In genomic region chr13:50798923-50799322, GRCh38 we compare ENCODE assay signal across 16 cellular contexts. TPM values are rescaled to one million over a fixed set of nuclear protein-coding genes. Genes with fewer than 3 reads are reported as not detected.
A peak's percentile ranks its signal among the peaks of the same experiment; 100 is the strongest.
DNase-seq lines count a peak whose midpoint lies in the region; ATAC-seq, FAIRE-seq and TF ChIP-seq lines count a peak whose summit lies in the region.
"Had no signal": no experiment of that assay in that cellular context is flagged by ENCODE, and none has a peak within 500 bp of the region (broad histone marks: within the 10 kb centered on the region; RNA-seq: fewer than 3 reads in every experiment).

No MANE protein-coding gene starts in this region.

- H4K20me1 ChIP-seq in SK-N-SH (ENCODE audit: insufficient read depth), result no peaks in the 10 kb centered on the region

- DNase-seq in AG08395 (ENCODE audit: low spot score) (peak; percentile 48), H54 (ENCODE audit: insufficient read length, low spot score) (peak; percentile 6), SK-N-SH (no peak), foreskin fibroblast (peak; percentile 36 to 75), CD1c-positive myeloid dendritic cell (ENCODE audit: extremely low spot score) (no peak)
- DNase-seq: DMS 273 treated with DMSO at 0.1 percent for 48 hours, erythroblast, hypothalamus, NCI-H1417 had no signal

- POLR2A ChIA-PET in SK-N-SH (lab: Yijun Ruan, JAX), result no interaction called here

- no peaks in the 10 kb centered on the region for H3F3A ChIP-seq in SK-N-SH (replicated peaks; ENCODE audit: insufficient read depth)

- TF ChIP-seq CTCF in SK-N-SH (IDR thresholded peaks at IDR 0.05), result no peak
- TF ChIP-seq CTCF in foreskin fibroblast (IDR thresholded peaks at IDR 0.05; ENCODE audit: low read depth, low read length), result no peak

- no peaks in the 10 kb centered on the region for H3K79me2 ChIP-seq in SK-N-SH (ENCODE audit: insufficient read depth)

- no peaks in the 10 kb centered on the region for H3K9me2 ChIP-seq in SK-N-SH

- no peak overlapping the region for H3K9ac ChIP-seq in SK-N-SH

- no peak for ATAC-seq in HG03442 (IDR thresholded peaks at IDR 0.05; ENCODE audit: unreplicated experiment)
- no peak for ATAC-seq in GM21619 (IDR thresholded peaks at IDR 0.05; ENCODE audit: unreplicated experiment)
- ATAC-seq in GM19395 (IDR thresholded peaks at IDR 0.05; ENCODE audit: unreplicated experiment), result no peak
- ATAC-seq: activated CD4-positive, CD25-positive, alpha-beta regulatory T cell treated with anti-CD3 and anti-CD28 coated beads, Interleukin-2, amount 50 U/mL, for 24 hours; activated naive CD4-positive, alpha-beta T cell treated with anti-CD3 and anti-CD28 coated beads, Interleukin-2, amount 50 U/mL, for 72 hours had no signal

- H3K9me3 ChIP-seq in SK-N-SH, result no peaks in the 10 kb centered on the region
- H3K9me3 ChIP-seq: neutrophil had no signal

- no peaks in the 10 kb centered on the region for H3K27me3 ChIP-seq in SK-N-SH (ENCODE audit: insufficient read depth)
- H3K27me3 ChIP-seq: neutrophil had no signal

- H3K27ac ChIP-seq in SK-N-SH (ENCODE audit: low read depth in 2 of 2, low read length in 1 of 2), result no peak overlapping the region
- H3K27ac ChIP-seq: neutrophil, skin epidermis had no signal

- H3K4me3 ChIP-seq in SK-N-SH (ENCODE audit: low read depth in 2 of 2, low read length in 1 of 2), result no peak overlapping the region
- H3K4me3 ChIP-seq in foreskin fibroblast (ENCODE audit: low read depth in 1 of 2, low read length in 2 of 2), result no peak overlapping the region
- H3K4me3 ChIP-seq: skin epidermis had no signal

- CTCF ChIA-PET in SK-N-SH (lab: Yijun Ruan, JAX), result interaction anchor here (1.1 to 2.5 kb wide), 3 partner anchors 113 to 715 kb away, joined by 3 to 14 read pairs (median 6); no protein-coding TSS in a partner anchor

- no peak for TF ChIP-seq POLR2A in H54 (IDR thresholded peaks at IDR 0.05; ENCODE audit: low read depth, low read length)

- WGBS in SK-N-SH (ENCODE audit: low lambda C conversion rate), result 83% methylated on average over 2 of the region's 2 CpGs

- no peak for FAIRE-seq in H54 (lab: Jason Lieb, UNC)

- TF ChIP-seq RAD21 in SK-N-SH (IDR thresholded peaks at IDR 0.05; ENCODE audit: low read length), result no peak

- no peak overlapping the region for H3K4me2 ChIP-seq in SK-N-SH

- peaks cover 0 to 7% of the 10 kb centered on the region in 2 experiments; a peak in 2 of 4 replicates for H3K4me1 ChIP-seq in SK-N-SH (ENCODE audit: control insufficient read depth in 1 of 2, insufficient read depth in 2 of 2, low read depth in 1 of 2, low read length in 1 of 2)

- TF ChIP-seq EP300 in SK-N-SH (IDR thresholded peaks at IDR 0.05; ENCODE audit: borderline replicate concordance in 1 of 2, low read depth in 1 of 2, low read length in 1 of 2), result no peak

- no peak overlapping the region for H2AFZ ChIP-seq in SK-N-SH (ENCODE audit: low read depth)

- H3K36me3 ChIP-seq in SK-N-SH (replicated peaks in 1 of 2; ENCODE audit: control insufficient read depth in 1 of 2, insufficient read depth in 2 of 2, low read length in 1 of 2), result no peaks in the 10 kb centered on the region
- H3K36me3 ChIP-seq: neutrophil had no signal

TF ChIP-seq in SK-N-SH, 30 proteins besides CTCF, POLR2A, EP300 and RAD21:
- no peak for TF ChIP-seq USF2 (IDR thresholded peaks at IDR 0.05; ENCODE audit: borderline replicate concordance, low read depth, low read length)
- peak; percentile 30; the same call in 1 of the 2 replicates for TF ChIP-seq FOSL2 (IDR thresholded peaks at IDR 0.05; ENCODE audit: borderline replicate concordance, low read depth)
- TF ChIP-seq MEF2A (IDR thresholded peaks at IDR 0.05; ENCODE audit: borderline replicate concordance, low read depth), result no peak
- TF ChIP-seq SMC3 (IDR thresholded peaks at IDR 0.05; ENCODE audit: low read depth, low read length), result no peak
- TF ChIP-seq NFIC (IDR thresholded peaks at IDR 0.05; ENCODE audit: borderline replicate concordance), result no peak
- no peak; the same call in 1 of the 2 replicates for TF ChIP-seq JUND (IDR thresholded peaks at IDR 0.05)
- peak; percentile 71 for TF ChIP-seq TCF12 (IDR thresholded peaks at IDR 0.05)
- TF ChIP-seq MAX (IDR thresholded peaks at IDR 0.05; ENCODE audit: low read depth), result no peak
- no peak for TF ChIP-seq FOXJ3 (CRISPR knock-in tag; IDR thresholded peaks at IDR 0.05)

RNA-seq across cellular contexts. Expression of gene DLEU7, which starts 44.6 kb away (rescaled TPM):
- not detected in 2 replicates for polyA plus RNA-seq in SK-N-SH (2012; rRNA removed)
- polyA plus RNA-seq in SK-N-SH (2012; cell fraction: cytosol; rRNA removed), result 0.01 TPM in 1 of 2 replicates, not detected in the other
- not detected in 2 replicates for polyA plus RNA-seq in SK-N-SH (2012; cell fraction: nucleus; rRNA removed)

Comparison
In these comparisons a context has a peak if more than half of its experiments do, and no peak if none do; other contexts are left out.
1. DNase-seq: peak in AG08395 (single experiment), H54 (single experiment) and foreskin fibroblast (2 of 2); none in SK-N-SH (single experiment) and CD1c-positive myeloid dendritic cell (single experiment).